16 cellular contexts compared by ENCODE assay signal in genomic region chr9:72828281-72828731, GRCh38.
DNase-seq lines count a peak whose midpoint lies in the region; ATAC-seq and TF ChIP-seq lines count a peak whose summit lies in the region.
"Had no signal": no experiment of that assay in that cellular context is flagged by ENCODE, and none has a peak within 500 bp of the region (broad histone marks: within the 10 kb centered on the region; RNA-seq: fewer than 3 reads in every experiment).

No MANE protein-coding gene starts in this region.

- peak; percentile 29 for DNase-seq in DMS 273 (lab: John Stamatoyannopoulos, UW; ENCODE audit: unreplicated experiment)
- no peak for DNase-seq in DMS 273 treated with DMSO at 0.1 percent for 48 hours (lab: John Stamatoyannopoulos, UW)
- DNase-seq in astrocyte of the cerebellum (ENCODE audit: low read depth) = peak; percentile 5
- DNase-seq in kidney glomerular epithelial cell (lab: John Stamatoyannopoulos, UW) = peak; percentile 75
- DNase-seq in upper lobe of right lung = no peak
- DNase-seq in AG08396 (ENCODE audit: low spot score) = no peak
- DNase-seq in NCI-H446 treated with DMSO at 0.1 percent for 48 hours (lab: John Stamatoyannopoulos, UW) = no peak
- no peak for DNase-seq in stimulated activated naive CD8-positive, alpha-beta T cell treated with anti-CD3 and anti-CD28 coated beads, Interleukin-15, Interleukin-2, amounts not matched to agents 100 U/mL and 50 U/mL, for 24 hours
- DNase-seq: 8988T; activated CD4-positive, alpha-beta T cell treated with anti-CD3 and anti-CD28 coated beads for 1 hour; activated effector memory CD4-positive, alpha-beta T cell treated with Interleukin-2 at 50 U/mL for 16 hours; DND-41; gastrocnemius medialis; left ventricle myocardium inferior; MM.1S; stimulated activated naive CD4-positive, alpha-beta T cell treated with Interleukin-2 at 50 U/mL for 16 hours had no signal

- H3K27me3 ChIP-seq in upper lobe of right lung = no peaks in the 10 kb centered on the region
- H3K27me3 ChIP-seq: gastrocnemius medialis had no signal

- in situ Hi-C loops in astrocyte of the cerebellum (cut with HindIII; ENCODE audit: low sequenced_read_pairs) = no loop called here

- H3K36me3 ChIP-seq in upper lobe of right lung = no peaks in the 10 kb centered on the region
- H3K36me3 ChIP-seq: gastrocnemius medialis, left ventricle myocardium inferior had no signal

- intact Hi-C loops in upper lobe of right lung (cut with DNase I) = no loop called here

- TF ChIP-seq CTCF in astrocyte of the cerebellum (IDR thresholded peaks at IDR 0.05; ENCODE audit: low read depth, low read length, missing control alignments) (no peak), upper lobe of right lung (IDR thresholded peaks at IDR 0.05) (no peak)

- ATAC-seq in upper lobe of right lung = peak; percentile 78
- ATAC-seq in stimulated activated naive CD8-positive, alpha-beta T cell treated with anti-CD3 and anti-CD28 coated beads, Interleukin-15, Interleukin-2, amounts not matched to agents 100 U/mL and 50 U/mL, for 24 hours = no peak

- H3K4me1 ChIP-seq in upper lobe of right lung = peaks cover 8% of the 10 kb centered on the region
- H3K4me1 ChIP-seq: left ventricle myocardium inferior had no signal

- H3K9me3 ChIP-seq in upper lobe of right lung = no peaks in the 10 kb centered on the region
- H3K9me3 ChIP-seq: gastrocnemius medialis, left ventricle myocardium inferior had no signal

- H3K27ac ChIP-seq in upper lobe of right lung = peak overlapping the region; percentile 3

- no peak overlapping the region for H3K4me3 ChIP-seq in astrocyte of the cerebellum (ENCODE audit: low read depth, low read length)
- H3K4me3 ChIP-seq in upper lobe of right lung = no peak overlapping the region
- H3K4me3 ChIP-seq: gastrocnemius medialis, left ventricle myocardium inferior had no signal

Comparison
In these comparisons a context has a peak if more than half of its experiments do, and no peak if none do; other contexts are left out.
1. DNase-seq: peak in DMS 273 (single experiment), astrocyte of the cerebellum (single experiment) and kidney glomerular epithelial cell (single experiment); none in DMS 273 treated with DMSO at 0.1 percent for 48 hours (single experiment), upper lobe of right lung (single experiment), AG08396 (single experiment), NCI-H446 treated with DMSO at 0.1 percent for 48 hours (single experiment) and stimulated activated naive CD8-positive, alpha-beta T cell treated with anti-CD3 and anti-CD28 coated beads, Interleukin-15, Interleukin-2, amounts not matched to agents 100 U/mL and 50 U/mL, for 24 hours (single experiment).